In the genomic region with DNA sequence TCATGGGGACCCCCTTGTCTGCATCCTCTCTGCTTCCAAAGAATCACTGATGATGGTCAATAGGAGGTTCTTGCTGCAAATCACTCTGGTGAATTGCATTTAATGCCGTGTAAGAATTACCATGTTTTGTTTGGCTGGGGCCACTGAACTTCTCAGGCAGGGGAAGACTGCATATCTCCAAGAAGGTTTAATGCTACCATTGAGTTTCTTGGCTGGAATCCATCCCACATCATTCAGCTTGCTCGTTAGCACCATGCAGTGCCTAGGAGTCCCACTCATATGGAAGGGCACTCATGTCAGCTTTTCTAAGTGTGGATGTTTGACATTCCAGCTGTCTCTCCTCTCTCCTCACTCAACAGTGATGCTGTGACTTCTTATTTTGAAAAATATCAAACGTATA, we compare ENCODE assay signal across 18 cellular contexts. TPM values are rescaled to one million over a fixed set of nuclear protein-coding genes. Genes with fewer than 3 reads are reported as not detected.
DNase-seq lines count a peak whose midpoint lies in the region; ATAC-seq, FAIRE-seq and TF ChIP-seq lines count a peak whose summit lies in the region.
"Had no signal": no experiment of that assay in that cellular context is flagged by ENCODE, and none has a peak within 500 bp of the region (broad histone marks: within the 10 kb centered on the region; RNA-seq: fewer than 3 reads in every experiment).

No MANE protein-coding gene starts in this region.

- intact Hi-C loops in A673 (cut with micrococcal nuclease; ENCODE audit: unreplicated experiment): no loop called here
- intact Hi-C loops in endothelial cell of umbilical vein (cut with micrococcal nuclease): loop anchor here (5.0 to 10.0 kb wide), 2 partner anchors 195 to 618 kb away; no protein-coding TSS in a partner anchor

- no peaks in the 10 kb centered on the region for H3K4me1 Mint-ChIP-seq in activated CD4-positive, alpha-beta T cell treated with anti-CD3 and anti-CD28 coated beads, Interleukin-2, amount 10 ng/mL, durations not matched to agents 7 days and 5 days

- H3K9me3 ChIP-seq in A673 (ENCODE audit: low read depth, low read length, poor library complexity, severe bottlenecking): no peaks in the 10 kb centered on the region
- H3K9me3 ChIP-seq in HEK293 (ENCODE audit: control insufficient read depth, insufficient read depth, low read depth, low read length): no peaks in the 10 kb centered on the region
- no peaks in the 10 kb centered on the region for H3K9me3 ChIP-seq in endothelial cell of umbilical vein (replicated peaks; ENCODE audit: control insufficient read depth, insufficient read depth, low read length)
- H3K9me3 ChIP-seq: A549, HAP-1, SJCRH30 had no signal

- CTCF ChIA-PET in A673 (lab: Charles Lee): interaction anchor here (0.6 to 2.8 kb wide), 2 partner anchors 677 to 869 kb away, joined by 4 to 12 read pairs; no protein-coding TSS in a partner anchor
- CTCF ChIA-PET in HEK293 (lab: Yijun Ruan, JAX): interaction anchor here (0.5 to 3.0 kb wide), 10 partner anchors 21 to 815 kb away, joined by 3 to 17 read pairs (median 3); no protein-coding TSS in a partner anchor
- CTCF ChIA-PET in endothelial cell of umbilical vein (lab: Charles Lee): interaction anchor here (1.1 to 10.2 kb wide), 6 partner anchors 10 to 676 kb away, joined by 3 to 130 read pairs (median 20); no protein-coding TSS in a partner anchor
- CTCF ChIA-PET in activated CD4-positive, alpha-beta T cell treated with anti-CD3 and anti-CD28 coated beads, Interleukin-2, amount 10 ng/mL, durations not matched to agents 7 days and 5 days (lab: Charles Lee): interaction anchor here (2.2 kb wide), 1 partner anchor 8 kb away, joined by 9 read pairs; no protein-coding TSS in a partner anchor

- no peak overlapping the region for H3K9ac ChIP-seq in endothelial cell of umbilical vein (replicated peaks; ENCODE audit: extremely low read depth, insufficient read depth, low read length)

- H3K4me1 ChIP-seq in A673 (ENCODE audit: insufficient read depth, low read length, poor library complexity, severe bottlenecking): peaks cover 14% of the 10 kb centered on the region
- H3K4me1 ChIP-seq in HEK293 (ENCODE audit: control insufficient read depth, insufficient read depth, low read length): peaks cover 10% of the 10 kb centered on the region; the same call in 1 of the 2 replicates
- H3K4me1 ChIP-seq in endothelial cell of umbilical vein (ENCODE audit: control insufficient read depth, extremely low read depth, insufficient read depth, low read length): no peaks in the 10 kb centered on the region
- H3K4me1 ChIP-seq: SJCRH30 had no signal

- H3K4me3 ChIP-seq in A673 (ENCODE audit: low read depth, low read length, poor library complexity, severe bottlenecking): no peak overlapping the region
- no peak overlapping the region for H3K4me3 ChIP-seq in HEK293 (ENCODE audit: low read depth, low read length)
- no peak overlapping the region for H3K4me3 ChIP-seq in astrocyte of the cerebellum (ENCODE audit: low read depth, low read length)
- H3K4me3 ChIP-seq in endothelial cell of umbilical vein (replicated peaks in 1 of 3; ENCODE audit: insufficient read depth in 1 of 3, low read depth in 1 of 3, low read length in 3 of 3): no peak overlapping the region
- H3K4me3 ChIP-seq: A549, HAP-1, SJCRH30 had no signal

- peaks cover 10% of the 10 kb centered on the region for H3K27me3 Mint-ChIP-seq in activated CD4-positive, alpha-beta T cell treated with anti-CD3 and anti-CD28 coated beads, Interleukin-2, amount 10 ng/mL, durations not matched to agents 7 days and 5 days

- no peaks in the 10 kb centered on the region for H3K9me1 ChIP-seq in endothelial cell of umbilical vein (replicated peaks; ENCODE audit: control insufficient read depth, extremely low read depth, insufficient read depth, low read length)

- H2AFZ ChIP-seq in endothelial cell of umbilical vein (ENCODE audit: low read depth, low read length): no peak overlapping the region

- BruUV-seq in A673 (replicated peaks; lab: Mats Ljungman, UMichigan) (no TSS peak), endothelial cell of umbilical vein (replicated peaks; lab: Mats Ljungman, UMichigan) (no TSS peak)

- H3K27ac ChIP-seq in A673 (ENCODE audit: low read depth, low read length, poor library complexity, severe bottlenecking): no peak overlapping the region
- no peak overlapping the region for H3K27ac ChIP-seq in HEK293 (ENCODE audit: extremely low read depth, low read depth, low read length)
- H3K27ac ChIP-seq in endothelial cell of umbilical vein (ENCODE audit: insufficient read depth, low read depth, low read length): no peak overlapping the region
- H3K27ac ChIP-seq: A549, C4-2B, SJCRH30 had no signal

- H3K4me3 Mint-ChIP-seq in activated CD4-positive, alpha-beta T cell treated with anti-CD3 and anti-CD28 coated beads, Interleukin-2, amount 10 ng/mL, durations not matched to agents 7 days and 5 days: no peak overlapping the region

- no peaks in the 10 kb centered on the region for H3K79me2 ChIP-seq in endothelial cell of umbilical vein (ENCODE audit: control insufficient read depth, insufficient read depth, low read length)

- ATAC-seq in GM18519 (IDR thresholded peaks at IDR 0.05; ENCODE audit: low FRiP score, unreplicated experiment): no peak
- ATAC-seq: A549, PC-3 had no signal

- H3K27ac Mint-ChIP-seq in activated CD4-positive, alpha-beta T cell treated with anti-CD3 and anti-CD28 coated beads, Interleukin-2, amount 10 ng/mL, durations not matched to agents 7 days and 5 days: no peak overlapping the region

- H3K36me3 Mint-ChIP-seq in activated CD4-positive, alpha-beta T cell treated with anti-CD3 and anti-CD28 coated beads, Interleukin-2, amount 10 ng/mL, durations not matched to agents 7 days and 5 days (ENCODE audit: low read depth): peaks cover 1% of the 10 kb centered on the region

- FAIRE-seq in endothelial cell of umbilical vein (lab: Jason Lieb, UNC): no peak
- FAIRE-seq: A549, GM19239 had no signal

- no peak for TF ChIP-seq POLR2A in endothelial cell of umbilical vein (IDR thresholded peaks at IDR 0.05; ENCODE audit: low read depth, low read length)

- H3K36me3 ChIP-seq in A673 (ENCODE audit: insufficient read depth, low read length, poor library complexity, severe bottlenecking) (no peaks in the 10 kb centered on the region), HEK293 (ENCODE audit: control insufficient read depth in 2 of 2, insufficient read depth in 1 of 2, low read length in 2 of 2) (0 out of 3 replicates have a peak, but pooled peaks cover 0 to 4% of the 10 kb centered on the region in 2 experiments), endothelial cell of umbilical vein (ENCODE audit: control insufficient read depth in 2 of 2, extremely low read depth in 1 of 2, insufficient read depth in 2 of 2, low read length in 2 of 2) (no peaks in the 10 kb centered on the region)
- H3K36me3 ChIP-seq: HAP-1, SJCRH30 had no signal

- H3K9me3 Mint-ChIP-seq in activated CD4-positive, alpha-beta T cell treated with anti-CD3 and anti-CD28 coated beads, Interleukin-2, amount 10 ng/mL, durations not matched to agents 7 days and 5 days: no peaks in the 10 kb centered on the region

- POLR2A ChIA-PET in A673 (lab: Charles Lee; ENCODE audit: low non-redundant PET) (no interaction called here), HEK293 (lab: Yijun Ruan, JAX) (no interaction called here), endothelial cell of umbilical vein (lab: Charles Lee) (no interaction called here)
- POLR2A ChIA-PET in activated CD4-positive, alpha-beta T cell treated with anti-CD3 and anti-CD28 coated beads, Interleukin-2, amount 10 ng/mL, durations not matched to agents 7 days and 5 days (lab: Charles Lee): no interaction called here

- no peak overlapping the region for H3K4me2 ChIP-seq in endothelial cell of umbilical vein (ENCODE audit: insufficient read depth, low read length)

- H4K20me1 ChIP-seq in endothelial cell of umbilical vein (replicated peaks; ENCODE audit: control insufficient read depth, extremely low read depth, insufficient read depth, low read length): no peaks in the 10 kb centered on the region

- DNase-seq in A673 (ENCODE audit: low spot score) (peak; percentile 52), astrocyte of the cerebellum (ENCODE audit: low read depth) (peak; percentile 65), endothelial cell of umbilical vein (ENCODE audit: low read depth, low spot score) (peak; percentile 43), NCI-H187 treated with DMSO at 0.1 percent for 48 hours (lab: John Stamatoyannopoulos, UW) (no peak), NCI-H1417 treated with DMSO at 0.1 percent for 48 hours (lab: John Stamatoyannopoulos, UW) (no peak)
- DNase-seq in activated CD4-positive, alpha-beta T cell treated with anti-CD3 and anti-CD28 coated beads, Interleukin-2, amount 10 ng/mL, durations not matched to agents 7 days and 5 days: no peak
- DNase-seq: EL, NCI-H1092 treated with DMSO at 0.1 percent for 48 hours, NCI-H187, NCI-H2171, PC-3, SJCRH30 had no signal

- TF ChIP-seq CTCF in A673 (conservative IDR thresholded peaks at IDR 0.05; ENCODE audit: low read depth, low read length): no peak
- no peak for TF ChIP-seq CTCF in HEK293 (tag by site-specific recombination; IDR thresholded peaks at IDR 0.05)
- TF ChIP-seq CTCF in astrocyte of the cerebellum (IDR thresholded peaks at IDR 0.05; ENCODE audit: low read depth, low read length, missing control alignments): no peak
- no peak for TF ChIP-seq CTCF in endothelial cell of umbilical vein (IDR thresholded peaks at IDR 0.05; ENCODE audit: extremely low read depth in 1 of 2, insufficient read depth in 1 of 2, low read depth in 1 of 2, low read length in 2 of 2)

- in situ Hi-C loops in astrocyte of the cerebellum (cut with HindIII; ENCODE audit: low sequenced_read_pairs): no loop called here

- dilution Hi-C loops in endothelial cell of umbilical vein (cut with MboI; ENCODE audit: extremely low pct_ligation_motif_present, low sequenced_read_pairs): no loop called here

- H3K27me3 ChIP-seq in A673 (replicated peaks; ENCODE audit: insufficient read depth, low read depth, low read length, poor library complexity): no peaks in the 10 kb centered on the region
- peaks cover 7 to 10% of the 10 kb centered on the region in 2 experiments for H3K27me3 ChIP-seq in endothelial cell of umbilical vein (ENCODE audit: control insufficient read depth in 2 of 2, insufficient read depth in 2 of 2, low read length in 2 of 2)
- H3K27me3 ChIP-seq: SJCRH30 had no signal

TF ChIP-seq in endothelial cell of umbilical vein, 7 proteins besides CTCF, POLR2A, EP300 and RAD21 (continues in another document):
- no peak for TF ChIP-seq EZH2 (IDR thresholded peaks at IDR 0.05; ENCODE audit: borderline replicate concordance, low read depth, low read length, severe bottlenecking)

RNA-seq across cellular contexts. Expression of gene BAMBI, which starts 50.2 kb away (rescaled TPM):
- total RNA-seq in A673 (2021): 24.8 and 31.9 TPM in 2 replicates
- 3.2 and 4.3 TPM in 2 replicates for total RNA-seq in endothelial cell of umbilical vein
- polyA plus RNA-seq in endothelial cell of umbilical vein: 3.2 TPM in 2 replicates
- 3.0 and 3.3 TPM in 2 replicates for polyA plus RNA-seq in endothelial cell of umbilical vein (2011; cell fraction: cytosol; rRNA removed)
- 2.4 and 3.6 TPM in 2 replicates for polyA plus RNA-seq in endothelial cell of umbilical vein (2011; cell fraction: nucleus; rRNA removed)
- 4.3 and 5.5 TPM in 2 replicates for polyA plus RNA-seq in endothelial cell of umbilical vein (2012)
- 2.6 TPM in 2 replicates for polyA minus RNA-seq in endothelial cell of umbilical vein
- 1.0 TPM for polyA minus RNA-seq in endothelial cell of umbilical vein (2011; cell fraction: cytosol; rRNA and poly(A)+ RNA removed)
- 0.87 and 1.1 TPM in 2 replicates for polyA minus RNA-seq in endothelial cell of umbilical vein (2011; cell fraction: nucleus; rRNA and poly(A)+ RNA removed)
- total RNA-seq in activated CD4-positive, alpha-beta T cell treated with anti-CD3 and anti-CD28 coated beads, Interleukin-2, amount 10 ng/mL, durations not matched to agents 7 days and 5 days: not detected

Comparison
In these comparisons a context has a peak if more than half of its experiments do, and no peak if none do; other contexts are left out.
1. DNase-seq: peak in A673 (single experiment), astrocyte of the cerebellum (single experiment) and endothelial cell of umbilical vein (single experiment); none in NCI-H187 treated with DMSO at 0.1 percent for 48 hours (single experiment), activated CD4-positive, alpha-beta T cell treated with anti-CD3 and anti-CD28 coated beads, Interleukin-2, amount 10 ng/mL, durations not matched to agents 7 days and 5 days (single experiment) and NCI-H1417 treated with DMSO at 0.1 percent for 48 hours (single experiment).